In the genomic region with DNA sequence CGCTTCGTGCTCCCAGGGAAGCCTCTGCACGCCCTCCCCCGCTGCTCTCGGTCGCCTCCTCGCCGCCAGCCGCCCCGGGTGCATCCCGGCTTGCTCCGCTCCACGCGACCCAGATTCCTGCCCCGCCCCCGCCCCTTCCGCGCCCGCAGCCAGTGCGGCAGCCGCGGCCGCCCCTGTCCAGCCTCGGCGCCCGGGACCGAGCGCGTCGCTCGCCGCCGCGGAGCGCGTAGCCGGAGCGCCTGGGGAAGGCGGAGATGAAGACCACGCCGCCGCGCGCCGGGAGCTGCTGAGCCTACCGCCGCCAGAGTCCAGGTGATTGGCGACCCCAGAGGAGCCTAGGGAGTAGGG, we compare ENCODE assay signal across 8 cellular contexts. TPM values are rescaled to one million over a fixed set of nuclear protein-coding genes. Genes with fewer than 3 reads are reported as not detected.
DNase-seq lines count a peak whose midpoint lies in the region; ATAC-seq and TF ChIP-seq lines count a peak whose summit lies in the region.

A gene (plus strand): TSS at position 50 of the 348 bp plus-strand sequence. CDS start 27,043 bp downstream, outside the sequence.

- peak; percentile 58 for ATAC-seq in CD4-positive, alpha-beta T cell (ENCODE audit: poor library complexity)
- peak; percentile 56 for ATAC-seq in GM19372 (IDR thresholded peaks at IDR 0.05; ENCODE audit: low read depth, unreplicated experiment)

- no peak within 1 kb of the TSS for H3K4ac ChIP-seq in mesendoderm (ENCODE audit: low read depth, low read length)

- peak within 1 kb of the TSS; percentile 73 for H3K56ac ChIP-seq in mesendoderm (ENCODE audit: low read length)

- no peak within 1 kb of the TSS for H4K5ac ChIP-seq in mesendoderm (ENCODE audit: low read length)

- H3K27me3 ChIP-seq in CD4-positive, alpha-beta T cell (ENCODE audit: control insufficient read depth, insufficient read depth, low read length): peaks cover 85% of the 10 kb centered on the region
- H3K27me3 ChIP-seq in endodermal cell (ENCODE audit: control insufficient read depth, insufficient read depth, low read length, poor library complexity, severe bottlenecking) (peaks cover 98% of the 10 kb centered on the region), mesendoderm (ENCODE audit: insufficient read depth, low read length, poor library complexity) (peaks cover 26% of the 10 kb centered on the region), suprapubic skin (peaks cover 80% of the 10 kb centered on the region)

- H2BK120ac ChIP-seq in mesendoderm (ENCODE audit: low read depth, low read length): no peak within 1 kb of the TSS

- H3K9me3 Mint-ChIP-seq in CD4-positive, alpha-beta T cell: no peaks in the 10 kb centered on the region
- no peaks in the 10 kb centered on the region for H3K9me3 Mint-ChIP-seq in endodermal cell

- H3K9ac ChIP-seq in endodermal cell (ENCODE audit: extremely low read depth, low read length, poor library complexity, severe bottlenecking) (peak within 1 kb of the TSS; percentile 14), mesendoderm (ENCODE audit: low read length) (peak within 1 kb of the TSS; percentile 54)

- no peak within 1 kb of the TSS for H3K27ac Mint-ChIP-seq in CD4-positive, alpha-beta T cell
- no peak within 1 kb of the TSS for H3K27ac Mint-ChIP-seq in endodermal cell

- H3K23ac ChIP-seq in mesendoderm (ENCODE audit: low read length): no peak within 1 kb of the TSS

- H3K79me1 ChIP-seq in mesendoderm (ENCODE audit: low read length): no peaks in the 10 kb centered on the region

- H3K27ac ChIP-seq in CD4-positive, alpha-beta T cell (ENCODE audit: low read depth, low read length): no peak within 1 kb of the TSS
- H3K27ac ChIP-seq in endodermal cell (ENCODE audit: low read depth, low read length): no peak within 1 kb of the TSS
- no peak within 1 kb of the TSS for H3K27ac ChIP-seq in mesendoderm (ENCODE audit: low read depth, low read length)
- no peak within 1 kb of the TSS for H3K27ac ChIP-seq in suprapubic skin

- no peak within 1 kb of the TSS for H2BK5ac ChIP-seq in mesendoderm (ENCODE audit: low read length)

- POLR2A ChIA-PET in CD4-positive, alpha-beta T cell (lab: Charles Lee): no interaction called here

- peak in 3 of 10 experiments; percentile 4 to 23 (median 12) for DNase-seq in CD4-positive, alpha-beta T cell
- DNase-seq in HPDE6-E6E7 (ENCODE audit: extremely low spot score) (peak; percentile 52), endodermal cell (peak; percentile 85), mesendoderm (peak; percentile 56), suprapubic skin (ENCODE audit: low spot score in 2 of 2) (no peak), NCI-H128 (lab: John Stamatoyannopoulos, UW; ENCODE audit: unreplicated experiment) (no peak)
- peak; percentile 38 for DNase-seq in activated CD4-positive, alpha-beta T cell treated with anti-CD3 and anti-CD28 coated beads for 48 hours

- no peak for TF ChIP-seq CTCF in CD4-positive, alpha-beta T cell (IDR thresholded peaks at IDR 0.05)
- no peak for TF ChIP-seq CTCF in endodermal cell (conservative IDR thresholded peaks at IDR 0.05)
- TF ChIP-seq CTCF in suprapubic skin (IDR thresholded peaks at IDR 0.05): peak in 1 of 2 donors; percentile 20

- no peak for TF ChIP-seq POLR2A in suprapubic skin (IDR thresholded peaks at IDR 0.05)

- CTCF ChIA-PET in CD4-positive, alpha-beta T cell (lab: Charles Lee): no interaction called here

- H3K27me3 Mint-ChIP-seq in CD4-positive, alpha-beta T cell: peaks cover 94% of the 10 kb centered on the region
- peaks cover 98% of the 10 kb centered on the region for H3K27me3 Mint-ChIP-seq in endodermal cell (ENCODE audit: insufficient read depth)

- peaks cover 4% of the 10 kb centered on the region for H3K36me3 Mint-ChIP-seq in CD4-positive, alpha-beta T cell (ENCODE audit: low read depth)
- H3K36me3 Mint-ChIP-seq in endodermal cell (ENCODE audit: low read depth): no peaks in the 10 kb centered on the region

- H3K4me3 Mint-ChIP-seq in CD4-positive, alpha-beta T cell: peak within 1 kb of the TSS; percentile 91
- peak within 1 kb of the TSS; percentile 63 for H3K4me3 Mint-ChIP-seq in endodermal cell

- no peak within 1 kb of the TSS for H2AK5ac ChIP-seq in mesendoderm (ENCODE audit: low read length)

- 0% methylated on average over 7 to 48 of the region's 48 CpGs for WGBS in endodermal cell (ENCODE audit: insufficient coverage in 1 of 2, insufficient read length in 1 of 2), 2 experiments
- WGBS in mesendoderm (ENCODE audit: extremely low coverage, insufficient coverage, low lambda C conversion rate): no CpG with 5 or more reads among the region's 48 CpGs
- WGBS in suprapubic skin: under 1% methylated on average over 22 of the region's 48 CpGs

- peaks cover 34% of the 10 kb centered on the region for H3K4me1 Mint-ChIP-seq in CD4-positive, alpha-beta T cell (ENCODE audit: low read depth)
- H3K4me1 Mint-ChIP-seq in endodermal cell: peaks cover 19% of the 10 kb centered on the region

- H3K36me3 ChIP-seq in endodermal cell (ENCODE audit: control insufficient read depth, insufficient read depth, low read length) (no peaks in the 10 kb centered on the region), mesendoderm (ENCODE audit: control insufficient read depth, insufficient read depth, low read length) (no peaks in the 10 kb centered on the region), suprapubic skin (no peaks in the 10 kb centered on the region)

- H3K4me1 ChIP-seq in endodermal cell (ENCODE audit: control insufficient read depth, insufficient read depth, low read length): no peaks in the 10 kb centered on the region
- no peaks in the 10 kb centered on the region for H3K4me1 ChIP-seq in mesendoderm (ENCODE audit: control insufficient read depth, low read depth, low read length)
- H3K4me1 ChIP-seq in suprapubic skin: peaks cover 21% of the 10 kb centered on the region

- no peak within 1 kb of the TSS for H4K8ac ChIP-seq in mesendoderm (ENCODE audit: low read depth, low read length)

- no peak within 1 kb of the TSS for H2BK15ac ChIP-seq in mesendoderm (replicated peaks; ENCODE audit: low read depth)

- no peaks in the 10 kb centered on the region for H3K9me3 ChIP-seq in CD4-positive, alpha-beta T cell (ENCODE audit: control insufficient read depth, low read length)
- H3K9me3 ChIP-seq in endodermal cell (ENCODE audit: control insufficient read depth, low read length) (no peaks in the 10 kb centered on the region), suprapubic skin (no peaks in the 10 kb centered on the region)

- no peaks in the 10 kb centered on the region for H3K79me2 ChIP-seq in mesendoderm (ENCODE audit: control insufficient read depth, insufficient read depth, low read length)

- no peak within 1 kb of the TSS for H3K18ac ChIP-seq in mesendoderm (ENCODE audit: low read length)

- intact Hi-C loops in CD4-positive, alpha-beta T cell (cut with DNase I, micrococcal nuclease): no loop called here

- TF ChIP-seq EP300 in suprapubic skin (IDR thresholded peaks at IDR 0.05): no peak

- H3K4me3 ChIP-seq in endodermal cell (ENCODE audit: low read length) (peak within 1 kb of the TSS; percentile 87), mesendoderm (ENCODE audit: low read length) (peak within 1 kb of the TSS; percentile 59), suprapubic skin (peak within 1 kb of the TSS; percentile 60)

- H3K4me2 ChIP-seq in mesendoderm (ENCODE audit: low read length): peak within 1 kb of the TSS; percentile 98

RNA-seq across cellular contexts. Expression of the gene that starts here (rescaled TPM):
- not detected for total RNA-seq in CD4-positive, alpha-beta T cell
- total RNA-seq in endodermal cell (under 1 TPM; 0.46 to 0.60 TPM), suprapubic skin (10 to 100 TPM; 14.6 to 66.0 (median 41.3) TPM)
- polyA plus RNA-seq in endodermal cell (2013, experiment 1 of 2): 0.75 TPM
- polyA plus RNA-seq in endodermal cell (2013, experiment 2 of 2): 0.37 TPM
- polyA plus RNA-seq in mesendoderm (2013, experiment 1 of 2): 0.10 TPM
- 0.06 TPM for polyA plus RNA-seq in mesendoderm (2013, experiment 2 of 2)

Comparison
In these comparisons a context has a peak if more than half of its experiments do, and no peak if none do; other contexts are left out.
1. RNA of the gene that starts here (total RNA-seq): 14.6 to 66.0 TPM in suprapubic skin; 0.46 to 0.60 TPM in endodermal cell and not detected in CD4-positive, alpha-beta T cell; every median in the first group is over 4 times any median in the second.
2. Peak in ATAC-seq in CD4-positive, alpha-beta T cell; RNA of the gene not detected or under 1 TPM.
3. Peak in DNase-seq, H3K4me3 ChIP-seq and H3K9ac ChIP-seq in endodermal cell; RNA of the gene not detected or under 1 TPM.
4. DNase-seq: peak in HPDE6-E6E7 (single experiment), activated CD4-positive, alpha-beta T cell treated with anti-CD3 and anti-CD28 coated beads for 48 hours (single experiment) and mesendoderm (single experiment); none in suprapubic skin (0 of 2) and NCI-H128 (single experiment).
5. Peak in every context shown above with its lines, with median percentiles within 50 percentile points of each other: H3K4me3 ChIP-seq.